Comparison of ENCODE assay signal across 1 cellular context in the genomic region with DNA sequence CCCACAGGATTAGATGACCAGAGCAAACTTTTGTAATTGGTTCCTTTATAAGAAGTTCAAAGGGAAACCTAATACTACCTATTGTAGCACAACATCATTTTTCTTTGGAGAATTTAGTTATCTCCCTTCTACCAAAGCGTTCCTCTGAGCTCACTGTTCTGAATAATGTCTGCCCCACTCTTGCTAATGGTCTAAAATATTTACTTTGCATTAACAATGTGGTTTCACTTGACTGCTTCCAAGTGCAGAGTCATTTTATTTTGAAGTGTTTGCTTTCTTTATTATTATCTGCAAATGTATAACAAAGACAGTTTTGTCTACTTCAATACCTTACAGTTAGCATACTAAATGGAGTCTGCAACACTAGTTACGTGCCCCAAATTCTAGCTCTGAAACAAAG.
TF ChIP-seq lines count a peak whose summit lies in the region.

No MANE protein-coding gene starts in this region.

TF ChIP-seq in HEK293, 187 proteins besides CTCF, POLR2A, EP300 and RAD21 (continued from another document):
- TF ChIP-seq, protein P1, sequence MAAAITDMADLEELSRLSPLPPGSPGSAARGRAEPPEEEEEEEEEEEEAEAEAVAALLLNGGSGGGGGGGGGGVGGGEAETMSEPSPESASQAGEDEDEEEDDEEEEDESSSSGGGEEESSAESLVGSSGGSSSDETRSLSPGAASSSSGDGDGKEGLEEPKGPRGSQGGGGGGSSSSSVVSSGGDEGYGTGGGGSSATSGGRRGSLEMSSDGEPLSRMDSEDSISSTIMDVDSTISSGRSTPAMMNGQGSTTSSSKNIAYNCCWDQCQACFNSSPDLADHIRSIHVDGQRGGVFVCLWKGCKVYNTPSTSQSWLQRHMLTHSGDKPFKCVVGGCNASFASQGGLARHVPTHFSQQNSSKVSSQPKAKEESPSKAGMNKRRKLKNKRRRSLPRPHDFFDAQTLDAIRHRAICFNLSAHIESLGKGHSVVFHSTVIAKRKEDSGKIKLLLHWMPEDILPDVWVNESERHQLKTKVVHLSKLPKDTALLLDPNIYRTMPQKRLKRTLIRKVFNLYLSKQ (tag by site-specific recombination; IDR thresholded peaks at IDR 0.05; ENCODE audit: borderline replicate concordance): no peak
- TF ChIP-seq WT1 (tag by site-specific recombination; IDR thresholded peaks at IDR 0.05) (peak; percentile 81), BCL6B (tag by site-specific recombination; IDR thresholded peaks at IDR 0.05) (no peak), ZNF416 (tag by site-specific recombination; IDR thresholded peaks at IDR 0.05) (no peak), REPIN1 (tag by site-specific recombination; IDR thresholded peaks at IDR 0.05; ENCODE audit: low read depth) (0 out of 2 replicates have a peak, but pooled peaks have one; percentile 39), PRDM1 (tag by site-specific recombination; IDR thresholded peaks at IDR 0.05) (no peak), ZNF596 (tag by site-specific recombination; IDR thresholded peaks at IDR 0.05) (0 out of 2 replicates have a peak, but pooled peaks have one; percentile 33), ZNF394 (tag by site-specific recombination; IDR thresholded peaks at IDR 0.05; ENCODE audit: borderline replicate concordance) (no peak), ZNF624 (tag by site-specific recombination; IDR thresholded peaks at IDR 0.05) (no peak), SP7 (tag by site-specific recombination; IDR thresholded peaks at IDR 0.05) (peak; percentile 38; the same call in 1 of the 2 replicates), ZNF184 (tag by site-specific recombination; IDR thresholded peaks at IDR 0.05) (no peak), ZNF544 (tag by site-specific recombination; IDR thresholded peaks at IDR 0.05) (no peak), ZNF324 (tag by site-specific recombination; IDR thresholded peaks at IDR 0.05) (no peak), ZNF571 (tag by site-specific recombination; IDR thresholded peaks at IDR 0.05) (no peak), TRIM28 (IDR thresholded peaks at IDR 0.05; ENCODE audit: borderline replicate concordance, low read length) (peak; percentile 90; the same call in 1 of the 2 replicates), ZNF248 (tag by site-specific recombination; IDR thresholded peaks at IDR 0.05) (no peak), ZNF629 (tag by site-specific recombination; IDR thresholded peaks at IDR 0.05) (peak; percentile 77), ZNF776 (tag by site-specific recombination; IDR thresholded peaks at IDR 0.05; ENCODE audit: borderline replicate concordance) (no peak), OSR2 (tag by site-specific recombination; IDR thresholded peaks at IDR 0.05) (peak; percentile 94), ZNF623 (tag by site-specific recombination; IDR thresholded peaks at IDR 0.05) (no peak; the same call in 1 of the 2 replicates), ZBTB21 (tag by site-specific recombination; IDR thresholded peaks at IDR 0.05) (no peak), ZNF701 (tag by site-specific recombination; IDR thresholded peaks at IDR 0.05) (no peak), SP3 (tag by site-specific recombination; IDR thresholded peaks at IDR 0.05) (no peak), HOXA7 (CRISPR knock-in tag; IDR thresholded peaks at IDR 0.05; ENCODE audit: borderline replicate concordance) (no peak), ZNF768 (tag by site-specific recombination; IDR thresholded peaks at IDR 0.05) (no peak), ZNF223 (tag by site-specific recombination; IDR thresholded peaks at IDR 0.05) (no peak), ZBTB7A (tag by site-specific recombination; IDR thresholded peaks at IDR 0.05; ENCODE audit: low read depth) (no peak), PRDM4 (tag by site-specific recombination; IDR thresholded peaks at IDR 0.05) (peak; percentile 24; the same call in 1 of the 2 replicates), ZBTB17 (tag by site-specific recombination; IDR thresholded peaks at IDR 0.05) (peak; percentile 60; the same call in 1 of the 2 replicates), ZNF112 (tag by site-specific recombination; IDR thresholded peaks at IDR 0.05) (no peak), ZNF76 (tag by site-specific recombination; IDR thresholded peaks at IDR 0.05; ENCODE audit: borderline replicate concordance, low read depth) (no peak), ZNF843 (tag by site-specific recombination; IDR thresholded peaks at IDR 0.05) (peak; percentile 85), ZNF175 (tag by site-specific recombination; IDR thresholded peaks at IDR 0.05) (no peak), ZEB2 (tag by site-specific recombination; IDR thresholded peaks at IDR 0.05) (peak; percentile 60), ZNF391 (tag by site-specific recombination; IDR thresholded peaks at IDR 0.05; ENCODE audit: borderline replicate concordance, low read depth) (no peak)
- TF ChIP-seq, protein P2, sequence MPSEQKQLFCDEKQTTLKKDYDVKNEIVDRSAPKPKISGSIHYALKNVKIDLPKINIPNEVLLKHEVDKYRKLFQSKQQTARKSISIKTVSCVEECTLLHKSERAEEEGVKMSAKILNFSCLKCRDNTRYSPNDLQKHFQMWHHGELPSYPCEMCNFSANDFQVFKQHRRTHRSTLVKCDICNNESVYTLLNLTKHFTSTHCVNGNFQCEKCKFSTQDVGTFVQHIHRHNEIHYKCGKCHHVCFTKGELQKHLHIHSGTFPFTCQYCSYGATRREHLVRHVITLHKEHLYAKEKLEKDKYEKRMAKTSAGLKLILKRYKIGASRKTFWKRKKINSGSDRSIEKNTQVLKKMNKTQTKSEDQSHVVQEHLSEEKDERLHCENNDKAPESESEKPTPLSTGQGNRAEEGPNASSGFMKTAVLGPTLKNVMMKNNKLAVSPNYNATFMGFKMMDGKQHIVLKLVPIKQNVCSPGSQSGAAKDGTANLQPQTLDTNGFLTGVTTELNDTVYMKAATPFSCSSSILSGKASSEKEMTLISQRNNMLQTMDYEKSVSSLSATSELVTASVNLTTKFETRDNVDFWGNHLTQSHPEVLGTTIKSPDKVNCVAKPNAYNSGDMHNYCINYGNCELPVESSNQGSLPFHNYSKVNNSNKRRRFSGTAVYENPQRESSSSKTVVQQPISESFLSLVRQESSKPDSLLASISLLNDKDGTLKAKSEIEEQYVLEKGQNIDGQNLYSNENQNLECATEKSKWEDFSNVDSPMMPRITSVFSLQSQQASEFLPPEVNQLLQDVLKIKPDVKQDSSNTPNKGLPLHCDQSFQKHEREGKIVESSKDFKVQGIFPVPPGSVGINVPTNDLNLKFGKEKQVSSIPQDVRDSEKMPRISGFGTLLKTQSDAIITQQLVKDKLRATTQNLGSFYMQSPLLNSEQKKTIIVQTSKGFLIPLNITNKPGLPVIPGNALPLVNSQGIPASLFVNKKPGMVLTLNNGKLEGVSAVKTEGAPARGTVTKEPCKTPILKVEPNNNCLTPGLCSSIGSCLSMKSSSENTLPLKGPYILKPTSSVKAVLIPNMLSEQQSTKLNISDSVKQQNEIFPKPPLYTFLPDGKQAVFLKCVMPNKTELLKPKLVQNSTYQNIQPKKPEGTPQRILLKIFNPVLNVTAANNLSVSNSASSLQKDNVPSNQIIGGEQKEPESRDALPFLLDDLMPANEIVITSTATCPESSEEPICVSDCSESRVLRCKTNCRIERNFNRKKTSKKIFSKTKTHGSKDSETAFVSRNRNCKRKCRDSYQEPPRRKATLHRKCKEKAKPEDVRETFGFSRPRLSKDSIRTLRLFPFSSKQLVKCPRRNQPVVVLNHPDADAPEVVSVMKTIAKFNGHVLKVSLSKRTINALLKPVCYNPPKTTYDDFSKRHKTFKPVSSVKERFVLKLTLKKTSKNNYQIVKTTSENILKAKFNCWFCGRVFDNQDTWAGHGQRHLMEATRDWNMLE (tag by site-specific recombination; conservative IDR thresholded peaks at IDR 0.05; ENCODE audit: low read depth): no peak
